1 cellular context compared by ENCODE assay signal in the genomic region with DNA sequence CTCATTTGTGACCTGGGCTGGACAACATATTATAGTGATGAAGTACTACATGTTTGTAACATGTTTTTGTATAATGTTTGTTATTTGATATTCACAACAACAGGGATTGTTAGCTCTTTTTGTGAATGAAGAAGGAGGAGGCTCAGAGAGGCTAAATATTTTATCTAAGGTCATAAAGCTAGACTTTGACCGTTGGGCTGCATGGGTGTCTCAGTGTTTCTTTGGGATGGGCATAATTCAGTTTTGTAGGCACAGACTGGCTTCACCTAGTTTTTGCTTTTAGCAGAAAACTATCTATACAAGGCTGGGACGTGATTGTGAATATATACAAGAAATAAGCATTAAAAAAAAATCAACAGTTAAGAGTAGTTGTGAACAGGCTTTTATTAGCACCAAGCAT.
TF ChIP-seq lines count a peak whose summit lies in the region.

No MANE protein-coding gene starts in this region.

TF ChIP-seq in IMR-90, 13 proteins besides CTCF, POLR2A, EP300 and RAD21:
- TF ChIP-seq, protein P1, sequence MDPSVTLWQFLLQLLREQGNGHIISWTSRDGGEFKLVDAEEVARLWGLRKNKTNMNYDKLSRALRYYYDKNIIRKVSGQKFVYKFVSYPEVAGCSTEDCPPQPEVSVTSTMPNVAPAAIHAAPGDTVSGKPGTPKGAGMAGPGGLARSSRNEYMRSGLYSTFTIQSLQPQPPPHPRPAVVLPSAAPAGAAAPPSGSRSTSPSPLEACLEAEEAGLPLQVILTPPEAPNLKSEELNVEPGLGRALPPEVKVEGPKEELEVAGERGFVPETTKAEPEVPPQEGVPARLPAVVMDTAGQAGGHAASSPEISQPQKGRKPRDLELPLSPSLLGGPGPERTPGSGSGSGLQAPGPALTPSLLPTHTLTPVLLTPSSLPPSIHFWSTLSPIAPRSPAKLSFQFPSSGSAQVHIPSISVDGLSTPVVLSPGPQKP (IDR thresholded peaks at IDR 0.05; ENCODE audit: borderline replicate concordance, low read depth, low read length) = no peak
- TF ChIP-seq SMC3 (IDR thresholded peaks at IDR 0.05; ENCODE audit: low read depth, low read length) (no peak), BHLHE40 (IDR thresholded peaks at IDR 0.05; ENCODE audit: low read depth, low read length) (no peak), MXI1 (IDR thresholded peaks at IDR 0.05; ENCODE audit: borderline replicate concordance, low read depth, low read length) (no peak), NFE2L2 (IDR thresholded peaks at IDR 0.05; ENCODE audit: low read depth, low read length) (no peak)
